ENCODE assay signal across 16 cellular contexts in genomic region chrX:69388526-69388925, GRCh38.
DNase-seq lines count a peak whose midpoint lies in the region; ATAC-seq and TF ChIP-seq lines count a peak whose summit lies in the region.
"Had no signal": no experiment of that assay in that cellular context is flagged by ENCODE, and none has a peak within 500 bp of the region (broad histone marks: within the 10 kb centered on the region; RNA-seq: fewer than 3 reads in every experiment).

No MANE protein-coding gene starts in this region.

- ATAC-seq in psoas muscle, result no peak
- no peak for ATAC-seq in GM18907 (IDR thresholded peaks at IDR 0.05; ENCODE audit: unreplicated experiment)
- no peak for ATAC-seq in HG03565 (IDR thresholded peaks at IDR 0.05; ENCODE audit: unreplicated experiment)
- ATAC-seq in GM18519 (IDR thresholded peaks at IDR 0.05; ENCODE audit: low FRiP score, unreplicated experiment), result no peak
- ATAC-seq: stimulated activated memory B cell treated with anti-CD40 and anti-IgM and Interleukin-4, amounts not matched to agents 10 μg/mL and 1 μg/mL and 100 μg/mL, for 72 hours had no signal

- no peak overlapping the region for H3K4me3 ChIP-seq in psoas muscle

- no TSS peak for BruUV-seq in Calu3 (replicated peaks; lab: Mats Ljungman, UMichigan)

- no peaks in the 10 kb centered on the region for H3K4me1 ChIP-seq in psoas muscle

- intact Hi-C loops in Calu3 (cut with micrococcal nuclease; ENCODE audit: unreplicated experiment), result loop anchor here (5.0 kb wide), 3 partner anchors 101 to 656 kb away; no protein-coding TSS in a partner anchor
- intact Hi-C loops in psoas muscle (cut with DNase I), result loop anchor here in 1 of 2 donors (5.0 kb wide), 2 partner anchors 561 to 656 kb away; partner anchors contain the start of gene EFNB1

- CTCF ChIA-PET in Calu3 (lab: Charles Lee), result interaction anchor here (1.0 to 1.6 kb wide), 2 partner anchors 18 to 566 kb away, joined by 3 to 7 read pairs; no protein-coding TSS in a partner anchor

- TF ChIP-seq CTCF in Calu3 (IDR thresholded peaks at IDR 0.05; ENCODE audit: unreplicated experiment), result no peak
- no peak for TF ChIP-seq CTCF in psoas muscle (IDR thresholded peaks at IDR 0.05)

- H3K27me3 ChIP-seq in psoas muscle (ENCODE audit: insufficient read depth in 3 of 3, low read length in 2 of 3), result peaks cover 0 to 36% (median 0%) of the 10 kb centered on the region in 3 donors

- H3K27me3 Mint-ChIP-seq in Calu3 (ENCODE audit: unreplicated experiment), result peaks cover 99% of the 10 kb centered on the region
- H3K27me3 Mint-ChIP-seq: activated CD4-positive, alpha-beta T cell treated with anti-CD3 and anti-CD28 coated beads, Interleukin-2, amount 10 ng/mL, durations not matched to agents 24 days and 14 days; activated naive CD8-positive, alpha-beta T cell treated with anti-CD3 and anti-CD28 coated beads for 36 hours had no signal

- DNase-seq in Calu3, result peak; percentile 0
- DNase-seq in NCI-H1105 treated with DMSO at 0.1 percent for 48 hours (lab: John Stamatoyannopoulos, UW), result peak; percentile 24
- peak; percentile 3 for DNase-seq in fibroblast of gingiva (ENCODE audit: low read depth)
- peak; percentile 12 to 44 for DNase-seq in psoas muscle
- DNase-seq: activated CD4-positive, alpha-beta T cell treated with anti-CD3 and anti-CD28 coated beads, Interleukin-2, amount 10 ng/mL, durations not matched to agents 24 days and 14 days; activated naive CD8-positive, alpha-beta T cell treated with anti-CD3 and anti-CD28 coated beads for 36 hours; CD8-positive, alpha-beta memory T cell; hippocampal formation; NCI-H1436; SK-N-SH; small intestine had no signal

- H3K27ac ChIP-seq in psoas muscle, result no peak overlapping the region

- H3K9me3 ChIP-seq in psoas muscle, result no peaks in the 10 kb centered on the region
- H3K9me3 ChIP-seq: SK-N-SH had no signal

- WGBS in psoas muscle, 3 donors, result 5 to 29% (median 7%) methylated on average over 4 to 5 of the region's 5 CpGs

- H3K27ac Mint-ChIP-seq in Calu3 (ENCODE audit: unreplicated experiment), result no peak overlapping the region
- H3K27ac Mint-ChIP-seq: activated CD4-positive, alpha-beta T cell treated with anti-CD3 and anti-CD28 coated beads, Interleukin-2, amount 10 ng/mL, durations not matched to agents 24 days and 14 days; activated naive CD8-positive, alpha-beta T cell treated with anti-CD3 and anti-CD28 coated beads for 36 hours; CD8-positive, alpha-beta memory T cell; stimulated activated memory B cell treated with anti-CD40 and anti-IgM and Interleukin-4, amounts not matched to agents 10 μg/mL and 1 μg/mL and 100 μg/mL, for 72 hours had no signal

- no peaks in the 10 kb centered on the region for H3K4me1 Mint-ChIP-seq in Calu3 (ENCODE audit: low read depth, unreplicated experiment)
- H3K4me1 Mint-ChIP-seq: activated CD4-positive, alpha-beta T cell treated with anti-CD3 and anti-CD28 coated beads, Interleukin-2, amount 10 ng/mL, durations not matched to agents 24 days and 14 days; activated naive CD8-positive, alpha-beta T cell treated with anti-CD3 and anti-CD28 coated beads for 36 hours; CD8-positive, alpha-beta memory T cell; central memory CD8-positive, alpha-beta T cell had no signal

- H3K4me3 Mint-ChIP-seq in Calu3 (ENCODE audit: low read depth, unreplicated experiment), result no peak overlapping the region
- H3K4me3 Mint-ChIP-seq: activated CD4-positive, alpha-beta T cell treated with anti-CD3 and anti-CD28 coated beads, Interleukin-2, amount 10 ng/mL, durations not matched to agents 24 days and 14 days; activated naive CD8-positive, alpha-beta T cell treated with anti-CD3 and anti-CD28 coated beads for 36 hours; CD8-positive, alpha-beta memory T cell; central memory CD8-positive, alpha-beta T cell; stimulated activated memory B cell treated with anti-CD40 and anti-IgM and Interleukin-4, amounts not matched to agents 10 μg/mL and 1 μg/mL and 100 μg/mL, for 72 hours had no signal

- no peaks in the 10 kb centered on the region for H3K36me3 ChIP-seq in psoas muscle (ENCODE audit: insufficient read depth in 1 of 2, low read depth in 1 of 2)

- no peaks in the 10 kb centered on the region for H3K9me3 Mint-ChIP-seq in Calu3 (ENCODE audit: low read depth, unreplicated experiment)
- H3K9me3 Mint-ChIP-seq: activated CD4-positive, alpha-beta T cell treated with anti-CD3 and anti-CD28 coated beads, Interleukin-2, amount 10 ng/mL, durations not matched to agents 24 days and 14 days; activated naive CD8-positive, alpha-beta T cell treated with anti-CD3 and anti-CD28 coated beads for 36 hours; CD8-positive, alpha-beta memory T cell; central memory CD8-positive, alpha-beta T cell; stimulated activated memory B cell treated with anti-CD40 and anti-IgM and Interleukin-4, amounts not matched to agents 10 μg/mL and 1 μg/mL and 100 μg/mL, for 72 hours had no signal

- no peaks in the 10 kb centered on the region for H3K36me3 Mint-ChIP-seq in Calu3 (ENCODE audit: insufficient read depth, unreplicated experiment)
- H3K36me3 Mint-ChIP-seq: activated naive CD8-positive, alpha-beta T cell treated with anti-CD3 and anti-CD28 coated beads for 36 hours; CD8-positive, alpha-beta memory T cell; stimulated activated memory B cell treated with anti-CD40 and anti-IgM and Interleukin-4, amounts not matched to agents 10 μg/mL and 1 μg/mL and 100 μg/mL, for 72 hours had no signal
